ENCODE assay signal across 11 cellular contexts in the genomic region with DNA sequence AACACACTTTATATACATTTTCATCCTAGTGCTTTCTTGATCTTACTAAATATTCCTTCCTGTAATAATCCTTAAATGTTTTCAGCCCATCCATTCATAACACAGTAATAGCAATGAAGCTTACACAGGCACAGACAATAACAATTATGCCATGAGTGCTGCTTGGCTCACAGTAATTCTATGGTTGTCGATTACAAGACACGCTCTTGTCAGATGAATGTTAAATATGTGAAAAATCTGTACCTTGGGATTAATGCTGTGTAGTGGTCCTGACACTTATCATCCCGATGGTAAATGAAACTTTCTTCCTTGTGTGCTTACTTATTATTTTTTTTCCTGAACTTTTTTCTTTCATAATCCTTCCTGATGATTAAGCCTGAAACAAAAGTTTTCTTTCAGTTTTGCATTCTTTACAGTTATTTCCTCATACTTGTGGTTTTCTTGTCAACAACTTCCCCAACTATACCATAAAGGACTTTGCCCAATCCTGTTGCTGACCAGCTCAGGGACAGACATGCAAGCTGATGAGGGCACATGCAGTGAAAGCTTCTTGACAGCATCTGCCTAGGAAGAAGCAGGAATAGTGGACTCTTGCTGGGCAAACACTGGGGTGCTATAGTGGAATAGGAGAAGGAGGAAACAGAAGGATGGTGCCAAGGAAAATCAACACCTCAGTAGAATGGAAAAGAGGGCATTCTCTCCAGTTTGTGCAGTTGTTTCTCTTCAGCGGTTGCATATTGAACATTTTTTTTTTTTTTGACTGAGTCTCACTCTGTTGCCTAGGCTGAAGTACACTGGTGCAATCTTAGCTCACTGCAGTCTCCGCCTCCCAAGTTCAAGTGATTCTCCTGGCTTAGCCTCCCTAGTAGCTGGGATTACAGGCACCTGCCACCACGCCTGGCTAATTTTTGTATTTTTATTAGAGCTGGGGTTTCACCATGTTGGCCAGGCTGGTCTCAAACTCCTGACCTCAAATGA. TPM values are rescaled to one million over a fixed set of nuclear protein-coding genes. Genes with fewer than 3 reads are reported as not detected.
DNase-seq lines count a peak whose midpoint lies in the region; ATAC-seq and TF ChIP-seq lines count a peak whose summit lies in the region.
"Had no signal": no experiment of that assay in that cellular context is flagged by ENCODE, and none has a peak within 500 bp of the region (broad histone marks: within the 10 kb centered on the region; RNA-seq: fewer than 3 reads in every experiment).

No MANE protein-coding gene starts in this region.

- H3K27ac ChIP-seq in transverse colon (peak overlapping the region; percentile 63 to 78 (median 77)), esophagus squamous epithelium (no peak overlapping the region)

- H3K27me3 ChIP-seq in transverse colon: no peaks in the 10 kb centered on the region
- H3K27me3 ChIP-seq in esophagus squamous epithelium: no peaks in the 10 kb centered on the region

- TF ChIP-seq POLR2A in transverse colon (IDR thresholded peaks at IDR 0.05) (no peak), esophagus squamous epithelium (IDR thresholded peaks at IDR 0.05) (no peak)

- no peak for TF ChIP-seq EP300 in transverse colon (IDR thresholded peaks at IDR 0.05; ENCODE audit: low read depth)

- H3K4me1 ChIP-seq in transverse colon: peaks cover 0 to 5% (median 0%) of the 10 kb centered on the region in 4 donors
- no peaks in the 10 kb centered on the region for H3K4me1 ChIP-seq in esophagus squamous epithelium

- 37 to 40% methylated on average over 6 of the region's 6 CpGs for whole genome bisulfite sequencing in transverse colon (ENCODE audit: low coverage in 1 of 2), 2 donors
- 45 to 59% methylated on average over 6 of the region's 6 CpGs for WGBS in esophagus squamous epithelium, 2 donors

- H3K9me3 ChIP-seq in transverse colon (no peaks in the 10 kb centered on the region), esophagus squamous epithelium (no peaks in the 10 kb centered on the region)

- peak; percentile 34 for DNase-seq in NK-92 treated with Interleukin-12 subunit alpha and Interleukin-12 subunit beta, amount 100 ng/mL, for 24 hours (lab: John Stamatoyannopoulos, UW)
- DNase-seq in NK-92 (lab: John Stamatoyannopoulos, UW; ENCODE audit: unreplicated experiment): no peak
- peak; percentile 90 for DNase-seq in SKM-1 treated with dmso at 0.1 percent for 144 hours (lab: John Stamatoyannopoulos, UW; ENCODE audit: unreplicated experiment)
- peak; percentile 2 for DNase-seq in iris pigment epithelial cell (ENCODE audit: low read depth)
- peak; percentile 58 for DNase-seq in transverse colon
- no peak for DNase-seq in esophagus squamous epithelium (lab: John Stamatoyannopoulos, UW)
- DNase-seq in activated gamma-delta T cell treated with Interleukin-2 at 50 U/mL for 16 hours: no peak
- DNase-seq: activated effector memory CD4-positive, alpha-beta T cell treated with Interleukin-2 at 50 U/mL for 16 hours had no signal

- H3K36me3 ChIP-seq in transverse colon: no peaks in the 10 kb centered on the region
- no peaks in the 10 kb centered on the region for H3K36me3 ChIP-seq in esophagus squamous epithelium

- in situ Hi-C loops in transverse colon (cut with MboI; ENCODE audit: low pct_ligation_motif_present in 1 of 4, low pct_unique_long_range_greater_than_20kb in 1 of 4, low sequenced_read_pairs in 3 of 4): no loop called here

- peak overlapping the region in 1 of 4 donors; percentile 25 for H3K4me3 ChIP-seq in transverse colon
- no peak overlapping the region for H3K4me3 ChIP-seq in esophagus squamous epithelium

- intact Hi-C loops in transverse colon (cut with DNase I; ENCODE audit: low total_unique reads): no loop called here
- intact Hi-C loops in esophagus squamous epithelium (cut with DNase I): no loop called here

- TF ChIP-seq CTCF in transverse colon (IDR thresholded peaks at IDR 0.05): no peak
- no peak for TF ChIP-seq CTCF in esophagus squamous epithelium (IDR thresholded peaks at IDR 0.05)

- no peak for ATAC-seq in HG03521 (IDR thresholded peaks at IDR 0.05; ENCODE audit: unreplicated experiment)

RNA-seq across cellular contexts. Expression of a gene that starts 6.7 kb away (rescaled TPM):
- total RNA-seq in transverse colon: 10 to 100 TPM in 3 of 4 donors, 1 to 10 TPM in 1; 8.4 to 84.5 (median 46.8) TPM
- under 1 TPM in 1 of 4 donors, not detected in 3; 0.04 TPM for total RNA-seq in esophagus squamous epithelium
- total RNA-seq: A673, NCI-H460 had no signal

Comparison
In these comparisons a context has a peak if more than half of its experiments do, and no peak if none do; other contexts are left out.
1. DNase-seq: peak in NK-92 treated with Interleukin-12 subunit alpha and Interleukin-12 subunit beta, amount 100 ng/mL, for 24 hours (single experiment), SKM-1 treated with dmso at 0.1 percent for 144 hours (single experiment), iris pigment epithelial cell (single experiment) and transverse colon (single experiment); none in NK-92 (single experiment), esophagus squamous epithelium (single experiment) and activated gamma-delta T cell treated with Interleukin-2 at 50 U/mL for 16 hours (single experiment).
2. H3K27ac ChIP-seq: peak in transverse colon (4 of 4); none in esophagus squamous epithelium (0 of 4).
3. RNA of a gene that starts 6.7 kb away (total RNA-seq): 8.4 to 84.5 TPM in transverse colon; 0.04 TPM in esophagus squamous epithelium; every median in the first group is over 4 times any median in the second.